ENCODE assay signal across 12 cellular contexts in the genomic region with DNA sequence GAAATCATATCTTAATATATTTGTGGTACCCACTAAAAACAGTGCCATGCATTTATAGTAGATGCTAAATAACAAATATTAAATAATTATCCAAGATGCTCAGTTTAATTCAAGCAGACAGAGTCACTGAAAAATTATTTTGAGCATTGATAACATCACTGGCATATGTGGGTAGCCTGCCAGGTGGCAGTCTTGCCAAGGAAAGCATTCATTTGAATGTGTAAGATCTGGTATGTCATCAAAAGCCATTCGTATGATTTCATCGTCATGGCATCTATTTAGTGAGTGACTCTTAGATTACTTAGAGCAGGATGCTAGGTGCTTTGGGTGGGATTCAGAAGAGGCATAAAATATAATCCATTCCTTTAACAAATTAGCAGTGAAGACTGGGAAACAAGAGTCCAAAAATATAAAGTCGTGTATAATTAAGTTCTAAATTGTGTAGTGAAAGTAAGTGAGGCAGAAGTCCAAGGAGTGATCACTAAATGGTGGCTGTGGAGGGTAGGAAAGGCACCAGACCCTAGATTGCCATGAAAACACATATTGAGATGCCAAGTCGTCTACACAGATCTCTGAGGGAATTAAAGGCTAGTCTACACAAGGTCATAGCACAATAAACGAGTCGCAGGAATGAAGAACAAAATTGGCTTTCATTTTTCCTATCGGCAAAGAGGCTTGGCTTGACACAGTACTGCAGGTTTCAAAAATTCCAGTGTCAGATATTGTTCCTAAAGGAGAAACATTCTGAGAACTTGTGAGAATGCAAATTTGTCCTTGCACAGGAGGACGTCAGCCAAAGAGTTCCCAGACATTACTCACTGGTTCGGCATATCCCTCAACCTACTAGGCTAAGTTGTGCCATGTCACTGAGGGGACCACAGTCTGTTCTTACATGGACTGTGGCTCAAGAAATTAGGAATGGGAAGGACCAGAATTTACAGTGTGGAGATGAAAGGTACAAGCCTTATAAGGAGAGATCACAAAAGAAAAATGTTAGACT.
DNase-seq lines count a peak whose midpoint lies in the region; ATAC-seq and TF ChIP-seq lines count a peak whose summit lies in the region.
"Had no signal": no experiment of that assay in that cellular context is flagged by ENCODE, and none has a peak within 500 bp of the region (broad histone marks: within the 10 kb centered on the region; RNA-seq: fewer than 3 reads in every experiment).

No MANE protein-coding gene starts in this region.

- no peak overlapping the region for H2AFZ ChIP-seq in PC-3 (ENCODE audit: low read length)

- no peak overlapping the region for H3K27ac Mint-ChIP-seq in nephron progenitor cell

- no peaks in the 10 kb centered on the region for H3K79me2 ChIP-seq in PC-3 (ENCODE audit: low read length)

- no peaks in the 10 kb centered on the region for H3K4me1 Mint-ChIP-seq in nephron progenitor cell

- peak; percentile 92 for ATAC-seq in PC-3
- ATAC-seq: mucosa of descending colon; stimulated activated naive CD8-positive, alpha-beta T cell treated with anti-CD3 and anti-CD28 coated beads, Interleukin-15, Interleukin-2, amounts not matched to agents 100 U/mL and 50 U/mL, for 24 hours had no signal

- no peaks in the 10 kb centered on the region for H3K9me3 ChIP-seq in PC-3 (ENCODE audit: low read length)
- H3K9me3 ChIP-seq: esophagus squamous epithelium, mucosa of descending colon had no signal

- H3K27me3 ChIP-seq in PC-3 (ENCODE audit: low read length) = no peaks in the 10 kb centered on the region
- H3K27me3 ChIP-seq: esophagus squamous epithelium had no signal

- H3K9me2 ChIP-seq in PC-3 (replicated peaks; ENCODE audit: low read length) = no peaks in the 10 kb centered on the region

- H3K4me1 ChIP-seq in PC-3 (ENCODE audit: insufficient read depth, low read length) = peaks cover 21% of the 10 kb centered on the region
- H3K4me1 ChIP-seq: esophagus squamous epithelium had no signal

- DNase-seq in H4 (ENCODE audit: low spot score) = peak; percentile 53
- DNase-seq in PC-3 = peak; percentile 99
- DNase-seq in epithelial cell of proximal tubule (ENCODE audit: low read depth) = peak; percentile 36
- peak; percentile 84 for DNase-seq in retinal pigment epithelial cell (ENCODE audit: low read depth)
- no peak for DNase-seq in RPMI8226
- DNase-seq in nephron progenitor cell = no peak
- no peak for DNase-seq in NCI-H446 (lab: John Stamatoyannopoulos, UW)
- DNase-seq: esophagus squamous epithelium; mucosa of descending colon; stimulated activated CD4-positive, alpha-beta T cell treated with anti-CD3 and anti-CD28 coated beads, Interleukin-15, amount 100 ng/mL, for 24 hours; stimulated activated naive CD8-positive, alpha-beta T cell treated with anti-CD3 and anti-CD28 coated beads, Interleukin-15, Interleukin-2, amounts not matched to agents 100 U/mL and 50 U/mL, for 24 hours had no signal

- no peaks in the 10 kb centered on the region for H3K36me3 ChIP-seq in PC-3 (ENCODE audit: low read depth, low read length)
- H3K36me3 ChIP-seq: esophagus squamous epithelium had no signal

- H3K36me3 Mint-ChIP-seq in nephron progenitor cell (ENCODE audit: low read depth) = peaks cover 23% of the 10 kb centered on the region

- no TSS peak for BruUV-seq in PC-3 (replicated peaks; lab: Mats Ljungman, UMichigan)

- intact Hi-C loops in PC-3 (cut with micrococcal nuclease) = loop anchor here (1.0 kb wide), 3 partner anchors 81 to 357 kb away; no protein-coding TSS in a partner anchor

- H3K4me3 Mint-ChIP-seq in nephron progenitor cell = no peak overlapping the region

- POLR2A ChIA-PET in PC-3 (lab: Charles Lee; ENCODE audit: unreplicated experiment) = no interaction called here

- H3K27me3 Mint-ChIP-seq in nephron progenitor cell (ENCODE audit: low read depth, poor library complexity) = no peaks in the 10 kb centered on the region

- TF ChIP-seq CTCF in PC-3 (conservative IDR thresholded peaks at IDR 0.05; ENCODE audit: low read depth, low read length) (peak; percentile 89), epithelial cell of proximal tubule (conservative IDR thresholded peaks at IDR 0.05; ENCODE audit: low read depth, low read length) (peak; percentile 54), retinal pigment epithelial cell (conservative IDR thresholded peaks at IDR 0.05; ENCODE audit: low read depth, low read length) (peak; percentile 40), nephron progenitor cell (IDR thresholded peaks at IDR 0.05) (no peak)

- no peaks in the 10 kb centered on the region for H4K20me1 ChIP-seq in PC-3 (ENCODE audit: low read length)

- peaks cover 22% of the 10 kb centered on the region for H3K9me3 Mint-ChIP-seq in nephron progenitor cell

- H3K4me3 ChIP-seq in PC-3 (ENCODE audit: low read length) (peak overlapping the region; percentile 13; the same call in 1 of the 2 replicates), epithelial cell of proximal tubule (ENCODE audit: low read depth, low read length) (no peak overlapping the region), retinal pigment epithelial cell (ENCODE audit: low read length) (peak overlapping the region; percentile 0)
- H3K4me3 ChIP-seq: esophagus squamous epithelium, mucosa of descending colon had no signal

- no peak overlapping the region for H3K9ac ChIP-seq in PC-3 (ENCODE audit: low read length)

- peak overlapping the region; percentile 25 for H3K27ac ChIP-seq in PC-3 (ENCODE audit: low read length)
- H3K27ac ChIP-seq: esophagus squamous epithelium, HL-60 had no signal

- H3F3A ChIP-seq in PC-3 (ENCODE audit: low read length, unreplicated experiment) = no peaks in the 10 kb centered on the region

- CTCF ChIA-PET in PC-3 (lab: Charles Lee) = no interaction called here

- H3K4me2 ChIP-seq in PC-3 (ENCODE audit: low read length) = peak overlapping the region; percentile 55

Comparison
In these comparisons a context has a peak if more than half of its experiments do, and no peak if none do; other contexts are left out.
1. DNase-seq: peak in H4 (single experiment), PC-3 (single experiment), epithelial cell of proximal tubule (single experiment) and retinal pigment epithelial cell (single experiment); none in RPMI8226 (single experiment), nephron progenitor cell (single experiment) and NCI-H446 (0 of 2).